1 cellular context compared by ENCODE assay signal in genomic region chr13:50276550-50276949, GRCh38.
TF ChIP-seq lines count a peak whose summit lies in the region.

No MANE protein-coding gene starts in this region.

TF ChIP-seq in H1, 55 proteins besides CTCF, POLR2A, EP300 and RAD21:
- TF ChIP-seq NRF1 (IDR thresholded peaks at IDR 0.05; ENCODE audit: low read depth, low read length) (no peak), CBX8 (IDR thresholded peaks at IDR 0.05; ENCODE audit: borderline replicate concordance, low read depth, low read length) (no peak), TAF7 (optimal IDR thresholded peaks at IDR 0.05; ENCODE audit: borderline replicate concordance, low read depth, low read length) (no peak)
